10 cellular contexts compared by ENCODE assay signal in the genomic region with DNA sequence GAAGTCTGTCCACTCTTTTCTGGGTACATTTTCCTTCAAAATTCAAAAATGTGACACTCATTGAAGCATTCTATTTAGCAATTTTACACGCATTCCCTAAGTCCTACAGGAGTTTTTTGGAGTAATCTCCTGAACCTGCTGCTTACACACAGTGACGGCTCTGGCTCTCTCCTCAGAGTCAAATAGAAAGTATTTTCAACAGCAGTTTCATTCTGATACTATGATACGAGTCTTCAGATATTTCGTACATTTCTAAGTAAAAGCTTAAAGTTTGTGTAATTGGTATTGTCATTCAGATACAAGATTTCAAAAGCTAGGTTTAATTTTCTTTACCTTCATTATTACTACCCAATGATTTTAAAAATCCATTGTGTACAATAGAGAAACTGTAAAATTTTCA. TPM values are rescaled to one million over a fixed set of nuclear protein-coding genes. Genes with fewer than 3 reads are reported as not detected.
"Had no signal": no experiment of that assay in that cellular context is flagged by ENCODE, and none has a peak within 500 bp of the region (broad histone marks: within the 10 kb centered on the region; RNA-seq: fewer than 3 reads in every experiment).

No MANE protein-coding gene starts in this region.

- H3K9me3 Mint-ChIP-seq: H9 had no signal

- DNase-seq: GM23248, GOT3, H7, H9, HCEC 1CT, HFFc6 had no signal

- H3K4me1 Mint-ChIP-seq: GM23338 had no signal

- H3K4me3 ChIP-seq: GM23248, GM23338, HAP-1 had no signal

- H3K4me3 Mint-ChIP-seq: GM23338, H9, HFFc6 had no signal

- H3K27ac Mint-ChIP-seq: GM23338, H9, HFFc6 had no signal

- ATAC-seq: GM23338, HCT116 had no signal

RNA-seq across cellular contexts. Expression of a gene that starts 36.4 kb away (rescaled TPM):
- total RNA-seq: GM23248, GM23338, H1, H7, H9, HFFc6 had no signal
